In the genomic region with DNA sequence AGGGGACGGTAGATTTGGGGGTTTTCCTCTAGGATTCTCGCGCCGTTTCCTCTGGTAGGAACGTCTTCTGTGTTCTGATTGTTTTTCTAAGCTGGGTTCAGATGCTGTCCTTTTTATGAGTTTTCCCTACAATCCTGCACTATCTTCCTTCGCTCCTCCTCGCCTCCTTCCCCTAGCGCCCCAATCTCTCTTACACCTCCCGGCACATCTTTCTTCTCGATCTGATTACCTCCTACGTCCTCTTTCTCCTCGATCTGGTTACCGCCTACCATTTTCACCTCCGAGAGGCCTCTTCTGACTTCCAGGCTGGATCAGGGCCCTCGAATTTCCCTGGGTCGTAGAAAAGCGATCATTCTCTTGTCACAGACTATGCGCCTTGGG, we compare ENCODE assay signal across 8 cellular contexts. TPM values are rescaled to one million over a fixed set of nuclear protein-coding genes. Genes with fewer than 3 reads are reported as not detected.
DNase-seq lines count a peak whose midpoint lies in the region; ATAC-seq and TF ChIP-seq lines count a peak whose summit lies in the region.

No MANE protein-coding gene starts in this region.

- DNase-seq in T-helper 2 cell treated with Interferon-gamma antibody and Interleukin-4, amounts not matched to agents 5 μg/mL and 100 μg/mL, for 36 hours (ENCODE audit: low spot score), result peak; percentile 14
- DNase-seq in fibroblast of villous mesenchyme (ENCODE audit: low read depth), result no peak
- DNase-seq in sigmoid colon, result no peak
- DNase-seq in NCI-H345 (lab: John Stamatoyannopoulos, UW), result no peak
- no peak for DNase-seq in NCI-H1930 (lab: John Stamatoyannopoulos, UW)

- peak overlapping the region; percentile 95 to 99 (median 96) for H3K27ac ChIP-seq in sigmoid colon

- H3K27me3 ChIP-seq in sigmoid colon, result no peaks in the 10 kb centered on the region

- H3K4me3 ChIP-seq in fibroblast of villous mesenchyme (ENCODE audit: low read depth, low read length) (peak overlapping the region; percentile 96), sigmoid colon (peak overlapping the region; percentile 80 to 99 (median 96))

- peak overlapping the region; percentile 93 for H3K27ac Mint-ChIP-seq in T-helper 2 cell treated with Interferon-gamma antibody and Interleukin-4, amounts not matched to agents 5 μg/mL and 100 μg/mL, for 36 hours

- no peak for TF ChIP-seq EP300 in sigmoid colon (IDR thresholded peaks at IDR 0.05)

- H3K4me1 Mint-ChIP-seq in T-helper 2 cell treated with Interferon-gamma antibody and Interleukin-4, amounts not matched to agents 5 μg/mL and 100 μg/mL, for 36 hours (ENCODE audit: low read depth), result peaks cover 29% of the 10 kb centered on the region

- 0% methylated on average over 18 of the region's 18 CpGs for WGBS in sigmoid colon, 2 donors

- H3K4me3 Mint-ChIP-seq in T-helper 2 cell treated with Interferon-gamma antibody and Interleukin-4, amounts not matched to agents 5 μg/mL and 100 μg/mL, for 36 hours, result peak overlapping the region; percentile 93

- H3K27me3 Mint-ChIP-seq in T-helper 2 cell treated with Interferon-gamma antibody and Interleukin-4, amounts not matched to agents 5 μg/mL and 100 μg/mL, for 36 hours (ENCODE audit: low read depth), result no peaks in the 10 kb centered on the region

- peaks cover 36% of the 10 kb centered on the region for H3K36me3 Mint-ChIP-seq in T-helper 2 cell treated with Interferon-gamma antibody and Interleukin-4, amounts not matched to agents 5 μg/mL and 100 μg/mL, for 36 hours (ENCODE audit: low read depth)

- TF ChIP-seq CTCF in fibroblast of villous mesenchyme (IDR thresholded peaks at IDR 0.05; ENCODE audit: insufficient read depth, low read depth, low read length) (no peak), sigmoid colon (IDR thresholded peaks at IDR 0.05) (no peak)

- H3K9ac ChIP-seq in ES-I3 (ENCODE audit: low read depth, low read length), result peak overlapping the region; percentile 86

- TF ChIP-seq POLR2A in sigmoid colon (IDR thresholded peaks at IDR 0.05), result no peak

- intact Hi-C loops in sigmoid colon (cut with DNase I), result loop anchor here (2.0 to 5.0 kb wide), 2 partner anchors 266 to 1833 kb away; no protein-coding TSS in a partner anchor

- H3K9me3 ChIP-seq in ES-I3 (ENCODE audit: control insufficient read depth, insufficient read depth, low read length), result no peaks in the 10 kb centered on the region
- no peaks in the 10 kb centered on the region for H3K9me3 ChIP-seq in sigmoid colon

- H3K36me3 ChIP-seq in ES-I3 (ENCODE audit: insufficient read depth, low read length) (peaks cover 19% of the 10 kb centered on the region), sigmoid colon (peaks cover 0 to 46% (median 31%) of the 10 kb centered on the region in 4 donors)

- H3K4me1 ChIP-seq in ES-I3 (ENCODE audit: insufficient read depth, low read length), result peaks cover 10% of the 10 kb centered on the region; the same call in 1 of the 2 replicates
- peaks cover 0 to 52% (median 50%) of the 10 kb centered on the region in 4 donors for H3K4me1 ChIP-seq in sigmoid colon

- peak; percentile 6 for ATAC-seq in HG02642 (IDR thresholded peaks at IDR 0.05; ENCODE audit: poor library complexity, unreplicated experiment)
- no peak for ATAC-seq in HG03432 (IDR thresholded peaks at IDR 0.05; ENCODE audit: unreplicated experiment)

- H3K9me3 Mint-ChIP-seq in T-helper 2 cell treated with Interferon-gamma antibody and Interleukin-4, amounts not matched to agents 5 μg/mL and 100 μg/mL, for 36 hours, result no peaks in the 10 kb centered on the region

RNA-seq across cellular contexts. Expression of gene BUD31, which starts 0.4 kb away (rescaled TPM):
- total RNA-seq in fibroblast of villous mesenchyme (101 and 170 TPM in 2 replicates), sigmoid colon (10 to 100 TPM; 44.6 to 89.8 (median 69.3) TPM)
- 100 to 1,000 TPM; 118 to 141 (median 119) TPM for polyA plus RNA-seq in sigmoid colon

RNA-seq across cellular contexts. Expression of gene PDAP1, which starts 0.8 kb away (rescaled TPM):
- 34.5 and 38.0 TPM in 2 replicates for total RNA-seq in fibroblast of villous mesenchyme
- total RNA-seq in sigmoid colon, result 10 to 100 TPM; 84.5 to 89.5 (median 85.1) TPM
- 100 to 1,000 TPM; 145 to 194 (median 163) TPM for polyA plus RNA-seq in sigmoid colon

RNA-seq across cellular contexts. Expression of gene PTCD1, which starts 29.4 kb away (rescaled TPM):
- total RNA-seq in fibroblast of villous mesenchyme (7.7 and 8.2 TPM in 2 replicates), sigmoid colon (1 to 10 TPM; 4.6 to 6.4 (median 5.6) TPM)
- 1 to 10 TPM; 1.2 to 5.5 (median 4.0) TPM for polyA plus RNA-seq in sigmoid colon

RNA-seq across cellular contexts. Expression of gene CPSF4, which starts 29.6 kb away (rescaled TPM):
- total RNA-seq in fibroblast of villous mesenchyme (33.8 and 38.4 TPM in 2 replicates), sigmoid colon (10 to 100 TPM; 26.8 to 32.3 (median 30.3) TPM)
- 10 to 100 TPM; 12.7 to 28.0 (median 19.8) TPM for polyA plus RNA-seq in sigmoid colon

RNA-seq across cellular contexts. Expression of gene ARPC1B, which starts 34.7 kb away (rescaled TPM):
- 186 and 241 TPM in 2 replicates for total RNA-seq in fibroblast of villous mesenchyme
- total RNA-seq in sigmoid colon, result 100 to 1,000 TPM in 2 of 4 donors, 10 to 100 TPM in 2; 70.3 to 136 (median 105) TPM
- polyA plus RNA-seq in sigmoid colon, result 100 to 1,000 TPM; 229 to 390 (median 313) TPM
